ENCODE assay signal across 8 cellular contexts in the genomic region with DNA sequence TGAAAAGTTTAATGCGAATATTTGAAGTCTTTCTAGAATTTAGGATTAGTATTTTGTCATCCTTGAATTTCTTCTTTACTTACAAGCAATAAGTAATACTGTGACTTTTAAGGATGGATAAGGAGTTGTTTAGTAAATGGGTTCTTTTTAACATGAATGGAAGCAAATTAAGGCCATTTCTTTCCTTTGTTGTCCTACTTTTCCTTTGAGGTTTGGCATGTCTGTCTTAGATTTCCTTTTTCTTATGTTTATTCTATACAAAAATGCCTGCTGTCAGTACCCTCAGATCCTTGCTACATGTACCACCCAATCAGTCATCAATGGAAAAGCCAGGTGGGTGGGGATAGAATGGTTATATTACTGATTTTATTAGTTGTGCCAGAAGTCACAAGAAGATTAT.
"Had no signal": no experiment of that assay in that cellular context is flagged by ENCODE, and none has a peak within 500 bp of the region (broad histone marks: within the 10 kb centered on the region; RNA-seq: fewer than 3 reads in every experiment).

No MANE protein-coding gene starts in this region.

- H3K4me3 ChIP-seq: K562 had no signal

- H3K27ac ChIP-seq: HL-60, KMS-11 had no signal

- H3K4me3 Mint-ChIP-seq: IgD-negative memory B cell had no signal

- ATAC-seq: HepG2, K562 had no signal

- H3K27me3 Mint-ChIP-seq: IgD-negative memory B cell had no signal

- H3K9ac ChIP-seq: KMS-11 had no signal

- H3K4me2 ChIP-seq: KMS-11 had no signal

- DNase-seq: IMR-90, KBM-7, KG1 had no signal

- H3K9me3 Mint-ChIP-seq: IgD-negative memory B cell had no signal

- H3K27ac Mint-ChIP-seq: IgD-negative memory B cell had no signal
